Comparison of ENCODE assay signal across 9 cellular contexts in genomic region chr11:6746086-6746618, GRCh38. TPM values are rescaled to one million over a fixed set of nuclear protein-coding genes. Genes with fewer than 3 reads are reported as not detected.
DNase-seq lines count a peak whose midpoint lies in the region; ATAC-seq and TF ChIP-seq lines count a peak whose summit lies in the region.
"Had no signal": no experiment of that assay in that cellular context is flagged by ENCODE, and none has a peak within 500 bp of the region (broad histone marks: within the 10 kb centered on the region; RNA-seq: fewer than 3 reads in every experiment).

No MANE protein-coding gene starts in this region.

- H3K9me3 ChIP-seq in gastroesophageal sphincter (no peaks in the 10 kb centered on the region), tibial nerve (no peaks in the 10 kb centered on the region)

- WGBS in gastroesophageal sphincter (ENCODE audit: low coverage in 1 of 2), 2 donors = 22 to 42% methylated on average over 4 to 5 of the region's 5 CpGs
- 37 to 51% methylated on average over 5 of the region's 5 CpGs for whole genome bisulfite sequencing in tibial nerve, 2 donors

- peak overlapping the region in 3 of 4 donors; percentile 8 to 55 (median 51) for H3K27ac ChIP-seq in gastroesophageal sphincter
- peak overlapping the region in 3 of 4 donors; percentile 71 to 78 (median 74) for H3K27ac ChIP-seq in tibial nerve

- in situ Hi-C loops in GM18951 (cut with MboI; ENCODE audit: low sequenced_read_pairs, unreplicated experiment) = no loop called here

- H3K27me3 ChIP-seq in gastroesophageal sphincter (no peaks in the 10 kb centered on the region), tibial nerve (no peaks in the 10 kb centered on the region)

- H3K4me1 ChIP-seq in gastroesophageal sphincter (no peaks in the 10 kb centered on the region), tibial nerve (no peaks in the 10 kb centered on the region)

- H3K4me3 ChIP-seq in gastroesophageal sphincter = peak overlapping the region; percentile 13 to 30
- H3K4me3 ChIP-seq in tibial nerve = peak overlapping the region in 2 of 4 donors; percentile 29 to 31

- ATAC-seq in HG02973 (IDR thresholded peaks at IDR 0.05; ENCODE audit: unreplicated experiment) = peak; percentile 80
- no peak for ATAC-seq in gastroesophageal sphincter

- TF ChIP-seq CTCF in gastroesophageal sphincter (IDR thresholded peaks at IDR 0.05) (no peak), tibial nerve (IDR thresholded peaks at IDR 0.05) (no peak)

- TF ChIP-seq POLR2A in GM18951 (IDR thresholded peaks at IDR 0.05; ENCODE audit: extremely low read depth, insufficient read depth, insufficient read length) (peak; percentile 61), gastroesophageal sphincter (IDR thresholded peaks at IDR 0.05) (no peak), tibial nerve (IDR thresholded peaks at IDR 0.05) (no peak)

- DNase-seq in activated CD4-positive, CD25-positive, alpha-beta regulatory T cell treated with anti-CD3 and anti-CD28 coated beads, Interleukin-2, amount 50 U/mL, for 72 hours = peak; percentile 42
- DNase-seq in tibial nerve (ENCODE audit: low spot score in 2 of 2) = no peak
- no peak for DNase-seq in NCI-H526 treated with DMSO at 0.1 percent for 48 hours (lab: John Stamatoyannopoulos, UW)
- DNase-seq in NCI-H510A treated with DMSO at 0.1 percent for 48 hours (lab: John Stamatoyannopoulos, UW) = no peak
- no peak for DNase-seq in SIG-M5 treated with dmso at 0.1 percent for 504 hours (lab: John Stamatoyannopoulos, UW; ENCODE audit: unreplicated experiment)

- H3K36me3 ChIP-seq in gastroesophageal sphincter = no peaks in the 10 kb centered on the region
- no peaks in the 10 kb centered on the region for H3K36me3 ChIP-seq in tibial nerve

- TF ChIP-seq EP300 in gastroesophageal sphincter (IDR thresholded peaks at IDR 0.05) (no peak), tibial nerve (IDR thresholded peaks at IDR 0.05) (no peak)

RNA-seq across cellular contexts. Expression of gene OR2AG2, which starts 25.6 kb away (rescaled TPM):
- total RNA-seq in gastroesophageal sphincter = not detected
- total RNA-seq in tibial nerve = under 1 TPM in 2 of 4 donors, not detected in 2; 0.22 to 0.90 TPM

RNA-seq across cellular contexts. Expression of gene OR2AG1, which starts 36.7 kb away (rescaled TPM):
- total RNA-seq in gastroesophageal sphincter (not detected), tibial nerve (not detected)
- total RNA-seq: SK-MEL-5 had no signal

RNA-seq across cellular contexts. Expression of gene OR6A2, which starts 53.3 kb away (rescaled TPM):
- total RNA-seq in gastroesophageal sphincter (under 1 TPM in 2 of 4 donors, not detected in 2; 0.08 to 0.13 TPM), tibial nerve (under 1 TPM in 1 of 4 donors, not detected in 3; 0.60 TPM)
